Comparison of ENCODE assay signal across 7 cellular contexts in the genomic region with DNA sequence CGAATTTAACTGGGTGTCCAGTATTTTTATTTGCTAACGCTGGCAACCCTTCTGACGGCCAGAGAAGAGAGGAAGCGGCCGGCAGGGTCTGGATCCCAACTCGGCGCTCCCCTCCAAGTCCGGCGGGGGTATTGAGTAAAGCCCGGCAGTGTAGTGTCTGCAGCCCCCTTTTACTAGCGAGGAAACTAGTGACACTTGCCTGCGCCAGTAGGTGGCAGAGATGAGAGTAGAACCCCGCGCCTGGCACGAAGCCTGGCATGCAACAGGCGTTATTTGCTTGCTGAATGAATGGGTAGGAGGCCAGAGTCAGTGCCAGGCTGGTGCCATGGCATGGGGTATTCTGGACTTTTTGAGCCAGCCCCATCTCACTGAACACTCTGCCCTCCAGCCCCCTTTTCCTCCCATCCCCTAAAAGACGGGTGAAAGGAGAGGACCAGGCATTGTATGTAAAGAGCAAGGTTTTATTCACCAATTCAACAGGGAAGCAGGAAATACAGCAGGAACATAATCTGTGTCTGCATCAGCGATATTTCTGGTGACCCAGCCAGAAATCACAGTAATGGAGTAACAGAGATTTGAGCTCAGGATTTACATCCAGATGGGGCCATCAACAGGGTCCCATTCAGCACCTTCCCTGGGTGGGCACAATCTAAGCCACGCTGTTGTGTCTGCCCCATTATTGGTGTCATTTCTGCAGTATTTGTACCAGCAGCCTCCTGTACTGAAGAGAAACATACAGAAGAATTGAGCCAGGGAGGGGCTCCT. TPM values are rescaled to one million over a fixed set of nuclear protein-coding genes. Genes with fewer than 3 reads are reported as not detected.
DNase-seq lines count a peak whose midpoint lies in the region; ATAC-seq and TF ChIP-seq lines count a peak whose summit lies in the region.

No MANE protein-coding gene starts in this region.

- H3K36me3 Mint-ChIP-seq in activated T-cell treated with anti-CD3 and anti-CD28 coated beads, Interleukin-2, amount 50 U/mL, for 4 hours (ENCODE audit: insufficient read depth): peaks cover 11% of the 10 kb centered on the region

- peaks cover 17% of the 10 kb centered on the region; the same call in 1 of the 2 replicates for H3K36me3 ChIP-seq in PC-9 (ENCODE audit: low read depth)
- H3K36me3 ChIP-seq in mucosa of stomach (ENCODE audit: control insufficient read depth, insufficient read depth, low read length): peaks cover 3% of the 10 kb centered on the region

- CTCF ChIA-PET in PC-9 (lab: Charles Lee): interaction anchor here (0.5 to 0.7 kb wide), 2 partner anchors 22 to 514 kb away, joined by 3 read pairs; no protein-coding TSS in a partner anchor

- peak; percentile 49; the same call in 1 of the 2 replicates for TF ChIP-seq RAD21 in Ishikawa (IDR thresholded peaks at IDR 0.05; ENCODE audit: low read depth)

- peak overlapping the region; percentile 90 for H2AFZ ChIP-seq in PC-9

- no peak for TF ChIP-seq EP300 in Ishikawa (IDR thresholded peaks at IDR 0.05; ENCODE audit: borderline replicate concordance)

- no peaks in the 10 kb centered on the region for H3K27me3 Mint-ChIP-seq in activated T-cell treated with anti-CD3 and anti-CD28 coated beads, Interleukin-2, amount 50 U/mL, for 4 hours (ENCODE audit: low read depth)

- TSS peak; percentile 72 for BruUV-seq in PC-9 (replicated peaks; lab: Mats Ljungman, UMichigan)

- peaks cover 31% of the 10 kb centered on the region for H3K79me2 ChIP-seq in PC-9 (ENCODE audit: low read depth)

- ATAC-seq in GM18502 (IDR thresholded peaks at IDR 0.05; ENCODE audit: poor library complexity, unreplicated experiment): peak; percentile 41
- peak; percentile 47 to 53 for ATAC-seq in activated T-cell treated with anti-CD3 and anti-CD28 coated beads, Interleukin-2, amount 50 U/mL, for 4 hours
- ATAC-seq in esophagus mucosa: peak; percentile 57

- H3K9me3 ChIP-seq in PC-9 (ENCODE audit: insufficient read depth, low read depth) (no peaks in the 10 kb centered on the region), mucosa of stomach (ENCODE audit: control insufficient read depth, low read length) (no peaks in the 10 kb centered on the region)

- no peaks in the 10 kb centered on the region for H3K9me3 Mint-ChIP-seq in activated T-cell treated with anti-CD3 and anti-CD28 coated beads, Interleukin-2, amount 50 U/mL, for 4 hours

- intact Hi-C loops in PC-9 (cut with micrococcal nuclease; ENCODE audit: unreplicated experiment): loop anchor here (1.0 to 10.0 kb wide), 5 partner anchors 54 to 273 kb away; a partner anchor contains a TSS

- H3K4me1 ChIP-seq in PC-9 (replicated peaks; ENCODE audit: insufficient read depth) (peaks cover 34% of the 10 kb centered on the region), mucosa of stomach (ENCODE audit: control insufficient read depth, insufficient read depth, low read length) (peaks cover 33% of the 10 kb centered on the region)

- peak overlapping the region; percentile 84 for H3K4me2 ChIP-seq in PC-9

- peak; percentile 77 for TF ChIP-seq CTCF in PC-9 (conservative IDR thresholded peaks at IDR 0.05)

- 0 out of 2 replicates have a peak, but pooled peaks cover 6% of the 10 kb centered on the region for H4K20me1 ChIP-seq in PC-9 (ENCODE audit: insufficient read depth)

- peak; percentile 67 to 68 for DNase-seq in PC-9
- peak; percentile 73 for DNase-seq in activated T-cell treated with anti-CD3 and anti-CD28 coated beads, Interleukin-2, amount 50 U/mL, for 4 hours
- DNase-seq in stimulated activated CD8-positive, alpha-beta memory T cell treated with anti-CD3 and anti-CD28 coated beads, Interleukin-7, amount 100 ng/mL, for 1 hour (ENCODE audit: low read depth in 2 of 2): peak; percentile 51 to 59

- peak overlapping the region; percentile 91 for H3K4me3 Mint-ChIP-seq in activated T-cell treated with anti-CD3 and anti-CD28 coated beads, Interleukin-2, amount 50 U/mL, for 4 hours

- peak overlapping the region; percentile 58 for H3K27ac ChIP-seq in PC-9

- peaks cover 46% of the 10 kb centered on the region; the same call in 1 of the 2 replicates for H3F3A ChIP-seq in PC-9 (ENCODE audit: insufficient read depth, low read depth)

- H3K9ac ChIP-seq in mucosa of stomach (ENCODE audit: low read length): peak overlapping the region; percentile 76

- H3K4me1 Mint-ChIP-seq in activated T-cell treated with anti-CD3 and anti-CD28 coated beads, Interleukin-2, amount 50 U/mL, for 4 hours (ENCODE audit: low read depth): peaks cover 44% of the 10 kb centered on the region

- H3K27me3 ChIP-seq in PC-9 (ENCODE audit: insufficient read depth, low read depth) (no peaks in the 10 kb centered on the region), mucosa of stomach (ENCODE audit: control insufficient read depth, insufficient read depth, low read length) (no peaks in the 10 kb centered on the region)

- H3K4me3 ChIP-seq in PC-9: peak overlapping the region; percentile 86
- peak overlapping the region; percentile 81 for H3K4me3 ChIP-seq in mucosa of stomach (ENCODE audit: low read length)

- no peaks in the 10 kb centered on the region for H3K9me2 ChIP-seq in PC-9 (ENCODE audit: insufficient read depth)

- POLR2A ChIA-PET in PC-9 (lab: Charles Lee; ENCODE audit: unreplicated experiment): interaction anchor here (0.6 kb wide), 1 partner anchor 38 kb away, joined by 6 read pairs; no protein-coding TSS in a partner anchor

TF ChIP-seq in Ishikawa, 13 proteins besides CTCF, POLR2A, EP300 and RAD21:
- TF ChIP-seq, protein P1, sequence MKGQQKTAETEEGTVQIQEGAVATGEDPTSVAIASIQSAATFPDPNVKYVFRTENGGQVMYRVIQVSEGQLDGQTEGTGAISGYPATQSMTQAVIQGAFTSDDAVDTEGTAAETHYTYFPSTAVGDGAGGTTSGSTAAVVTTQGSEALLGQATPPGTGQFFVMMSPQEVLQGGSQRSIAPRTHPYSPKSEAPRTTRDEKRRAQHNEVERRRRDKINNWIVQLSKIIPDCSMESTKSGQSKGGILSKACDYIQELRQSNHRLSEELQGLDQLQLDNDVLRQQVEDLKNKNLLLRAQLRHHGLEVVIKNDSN (IDR thresholded peaks at IDR 0.05): no peak
- 0 out of 2 replicates have a peak, but pooled peaks have one; percentile 11 for TF ChIP-seq EGR1 (IDR thresholded peaks at IDR 0.05)
- no peak for TF ChIP-seq TAF1 (IDR thresholded peaks at IDR 0.05; ENCODE audit: low read depth)
- TF ChIP-seq CEBPB (IDR thresholded peaks at IDR 0.05): no peak
- TF ChIP-seq FOXM1 (IDR thresholded peaks at IDR 0.05; ENCODE audit: borderline replicate concordance, low read depth): no peak
- no peak for TF ChIP-seq YY1 (IDR thresholded peaks at IDR 0.05; ENCODE audit: low read depth)
- peak; percentile 53; the same call in 1 of the 2 replicates for TF ChIP-seq TEAD4 (IDR thresholded peaks at IDR 0.05)
- TF ChIP-seq, protein P2, sequence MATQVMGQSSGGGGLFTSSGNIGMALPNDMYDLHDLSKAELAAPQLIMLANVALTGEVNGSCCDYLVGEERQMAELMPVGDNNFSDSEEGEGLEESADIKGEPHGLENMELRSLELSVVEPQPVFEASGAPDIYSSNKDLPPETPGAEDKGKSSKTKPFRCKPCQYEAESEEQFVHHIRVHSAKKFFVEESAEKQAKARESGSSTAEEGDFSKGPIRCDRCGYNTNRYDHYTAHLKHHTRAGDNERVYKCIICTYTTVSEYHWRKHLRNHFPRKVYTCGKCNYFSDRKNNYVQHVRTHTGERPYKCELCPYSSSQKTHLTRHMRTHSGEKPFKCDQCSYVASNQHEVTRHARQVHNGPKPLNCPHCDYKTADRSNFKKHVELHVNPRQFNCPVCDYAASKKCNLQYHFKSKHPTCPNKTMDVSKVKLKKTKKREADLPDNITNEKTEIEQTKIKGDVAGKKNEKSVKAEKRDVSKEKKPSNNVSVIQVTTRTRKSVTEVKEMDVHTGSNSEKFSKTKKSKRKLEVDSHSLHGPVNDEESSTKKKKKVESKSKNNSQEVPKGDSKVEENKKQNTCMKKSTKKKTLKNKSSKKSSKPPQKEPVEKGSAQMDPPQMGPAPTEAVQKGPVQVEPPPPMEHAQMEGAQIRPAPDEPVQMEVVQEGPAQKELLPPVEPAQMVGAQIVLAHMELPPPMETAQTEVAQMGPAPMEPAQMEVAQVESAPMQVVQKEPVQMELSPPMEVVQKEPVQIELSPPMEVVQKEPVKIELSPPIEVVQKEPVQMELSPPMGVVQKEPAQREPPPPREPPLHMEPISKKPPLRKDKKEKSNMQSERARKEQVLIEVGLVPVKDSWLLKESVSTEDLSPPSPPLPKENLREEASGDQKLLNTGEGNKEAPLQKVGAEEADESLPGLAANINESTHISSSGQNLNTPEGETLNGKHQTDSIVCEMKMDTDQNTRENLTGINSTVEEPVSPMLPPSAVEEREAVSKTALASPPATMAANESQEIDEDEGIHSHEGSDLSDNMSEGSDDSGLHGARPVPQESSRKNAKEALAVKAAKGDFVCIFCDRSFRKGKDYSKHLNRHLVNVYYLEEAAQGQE (IDR thresholded peaks at IDR 0.05; ENCODE audit: low read depth): no peak
- TF ChIP-seq NFIC (IDR thresholded peaks at IDR 0.05): peak; percentile 64
- TF ChIP-seq, protein P3, sequence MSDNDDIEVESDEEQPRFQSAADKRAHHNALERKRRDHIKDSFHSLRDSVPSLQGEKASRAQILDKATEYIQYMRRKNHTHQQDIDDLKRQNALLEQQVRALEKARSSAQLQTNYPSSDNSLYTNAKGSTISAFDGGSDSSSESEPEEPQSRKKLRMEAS (IDR thresholded peaks at IDR 0.05): peak; percentile 53; the same call in 1 of the 2 replicates
- TF ChIP-seq ZBTB7A (IDR thresholded peaks at IDR 0.05; ENCODE audit: low read depth): peak; percentile 81
- TF ChIP-seq CREB1 (IDR thresholded peaks at IDR 0.05; ENCODE audit: low read depth): no peak
- no peak for TF ChIP-seq TCF12 (IDR thresholded peaks at IDR 0.05; ENCODE audit: low read depth)
TF ChIP-seq in Ishikawa: peak in this region for 5.

RNA-seq across cellular contexts. Expression of a gene that starts 0.8 kb away (rescaled TPM):
- total RNA-seq in PC-9 (2021): 22.9 and 29.5 TPM in 2 replicates
- total RNA-seq in activated T-cell treated with anti-CD3 and anti-CD28 coated beads, Interleukin-2, amount 50 U/mL, for 4 hours: 10 to 100 TPM; 31.1 to 38.8 (median 36.0) TPM
- total RNA-seq in esophagus mucosa: 23.7 TPM

RNA-seq across cellular contexts. Expression of a gene that starts 3.1 kb away (rescaled TPM):
- total RNA-seq in PC-9 (2021): 66.7 and 77.1 TPM in 2 replicates
- 10 to 100 TPM in 1 of 3 donors, 1 to 10 TPM in 2; 9.1 to 12.0 (median 9.3) TPM for total RNA-seq in activated T-cell treated with anti-CD3 and anti-CD28 coated beads, Interleukin-2, amount 50 U/mL, for 4 hours
- total RNA-seq in esophagus mucosa: 12.8 TPM

RNA-seq across cellular contexts. Expression of a gene that starts 54.1 kb away (rescaled TPM):
- total RNA-seq in PC-9 (2021) (9.7 and 11.3 TPM in 2 replicates), esophagus mucosa (0.92 TPM)
- 1 to 10 TPM; 6.3 to 9.3 (median 6.6) TPM for total RNA-seq in activated T-cell treated with anti-CD3 and anti-CD28 coated beads, Interleukin-2, amount 50 U/mL, for 4 hours

Comparison
In these comparisons a context has a peak if more than half of its experiments do, and no peak if none do; other contexts are left out.
1. Peak in every context shown above with its lines: DNase-seq, ATAC-seq, H3K4me3 ChIP-seq and H3K27ac ChIP-seq.